8 cellular contexts compared by ENCODE assay signal in genomic region chr20:33442136-33443005, GRCh38. TPM values are rescaled to one million over a fixed set of nuclear protein-coding genes. Genes with fewer than 3 reads are reported as not detected.
DNase-seq lines count a peak whose midpoint lies in the region; FAIRE-seq and TF ChIP-seq lines count a peak whose summit lies in the region.

No MANE protein-coding gene starts in this region.

- peak; percentile 37 for DNase-seq in GM10266 (ENCODE audit: extremely low spot score)
- no peak for DNase-seq in SK-N-MC (ENCODE audit: low read depth, low spot score)
- DNase-seq in esophagus squamous epithelium (lab: John Stamatoyannopoulos, UW), result no peak
- no peak for DNase-seq in retinal pigment epithelial cell (ENCODE audit: low read depth)
- no peak for DNase-seq in NAMALWA (ENCODE audit: low spot score)
- no peak for DNase-seq in medulla oblongata (ENCODE audit: extremely low spot score)
- no peak for DNase-seq in CD1c-positive myeloid dendritic cell (ENCODE audit: extremely low spot score)
- no peak for DNase-seq in GM12892 (ENCODE audit: insufficient read length)

- H3K9ac ChIP-seq in SK-N-MC (ENCODE audit: insufficient read length), result no peak overlapping the region

- no peak overlapping the region for H3K27ac ChIP-seq in SK-N-MC
- peak overlapping the region; percentile 85 to 93 (median 90) for H3K27ac ChIP-seq in esophagus squamous epithelium

- peaks cover 0 to 43% (median 8%) of the 10 kb centered on the region in 3 donors for H3K4me1 ChIP-seq in esophagus squamous epithelium

- no peak for FAIRE-seq in GM12892 (lab: Jason Lieb, UNC)

- intact Hi-C loops in esophagus squamous epithelium (cut with DNase I), result no loop called here

- TF ChIP-seq POLR2A in esophagus squamous epithelium (IDR thresholded peaks at IDR 0.05) (no peak), GM12892 (IDR thresholded peaks at IDR 0.05; ENCODE audit: low read depth, low read length) (no peak)

- H3K27me3 ChIP-seq in esophagus squamous epithelium, result no peaks in the 10 kb centered on the region

- H3K4me3 ChIP-seq in SK-N-MC (peak overlapping the region; percentile 89), esophagus squamous epithelium (peak overlapping the region; percentile 73 to 97 (median 87)), retinal pigment epithelial cell (ENCODE audit: low read length) (peak overlapping the region; percentile 69)

- H3K9me3 ChIP-seq in SK-N-MC (ENCODE audit: low read depth, low read length) (no peaks in the 10 kb centered on the region), esophagus squamous epithelium (no peaks in the 10 kb centered on the region)

- TF ChIP-seq CTCF in GM10266 (IDR thresholded peaks at IDR 0.05; ENCODE audit: control insufficient read depth, insufficient read depth, low read depth, missing control alignments) (no peak), esophagus squamous epithelium (IDR thresholded peaks at IDR 0.05) (no peak), retinal pigment epithelial cell (conservative IDR thresholded peaks at IDR 0.05; ENCODE audit: low read depth, low read length) (no peak)

- H3K36me3 ChIP-seq in SK-N-MC (ENCODE audit: insufficient read depth, low read length), result no peaks in the 10 kb centered on the region
- H3K36me3 ChIP-seq in esophagus squamous epithelium, result no peaks in the 10 kb centered on the region

- WGBS in esophagus squamous epithelium, 2 donors, result 60 to 63% methylated on average over 5 to 9 of the region's 9 CpGs

RNA-seq across cellular contexts. Expression of gene SNTA1, which starts 1.2 kb away (rescaled TPM):
- total RNA-seq in esophagus squamous epithelium, result 10 to 100 TPM in 3 of 4 donors, 1 to 10 TPM in 1; 6.3 to 27.3 (median 14.0) TPM
- 1.0 TPM for polyA plus RNA-seq in GM12892 (2012; ENCODE audit: missing spikeins)

RNA-seq across cellular contexts. Expression of gene CDK5RAP1, which starts 41.1 kb away (rescaled TPM):
- total RNA-seq in esophagus squamous epithelium, result 10 to 100 TPM; 13.5 to 23.2 (median 20.1) TPM
- 26.7 TPM for polyA plus RNA-seq in GM12892 (2012; ENCODE audit: missing spikeins)

RNA-seq across cellular contexts. Expression of gene CBFA2T2, which starts 47.5 kb away (rescaled TPM):
- total RNA-seq in esophagus squamous epithelium, result 10 to 100 TPM; 10.5 to 15.6 (median 10.8) TPM
- polyA plus RNA-seq in GM12892 (2012; ENCODE audit: missing spikeins), result 4.7 TPM
